Comparison of ENCODE assay signal across 1 cellular context in the genomic region with DNA sequence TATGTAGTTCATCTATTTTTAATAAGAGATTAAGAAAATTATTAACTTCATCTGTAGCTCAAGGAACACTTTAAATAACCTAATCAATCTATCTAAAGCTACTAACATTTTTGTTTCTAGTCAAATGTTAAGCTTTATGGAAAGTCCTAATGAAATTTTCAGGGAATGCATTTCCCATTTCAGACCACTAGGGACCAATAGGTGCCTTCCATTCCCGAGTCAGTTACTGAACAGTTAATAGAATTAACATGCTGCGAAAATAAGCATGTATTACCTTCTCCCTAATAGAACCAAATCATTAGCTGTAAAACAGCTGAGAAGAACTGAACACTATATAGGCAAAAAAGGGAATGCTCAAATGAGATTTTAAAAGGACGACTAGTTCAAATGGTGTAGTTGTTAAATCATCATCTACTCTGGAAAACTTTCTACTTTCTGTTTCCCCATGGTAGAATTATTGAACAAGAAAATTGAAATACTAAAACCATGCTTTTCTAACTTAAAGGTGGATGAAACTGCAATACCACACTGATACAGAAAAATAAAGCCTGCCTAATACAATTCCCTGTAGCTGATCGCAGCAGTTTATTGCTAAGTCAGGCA.
TF ChIP-seq lines count a peak whose summit lies in the region.

No MANE protein-coding gene starts in this region.

TF ChIP-seq in IMR-90, 13 proteins besides CTCF, POLR2A, EP300 and RAD21 (continued from another document):
- no peak for TF ChIP-seq RCOR1 (IDR thresholded peaks at IDR 0.05; ENCODE audit: insufficient replicate concordance, low read length)
- TF ChIP-seq NFE2L2 (IDR thresholded peaks at IDR 0.05; ENCODE audit: low read depth, low read length) = no peak
- TF ChIP-seq FOS (IDR thresholded peaks at IDR 0.05; ENCODE audit: low read depth, low read length) = no peak
- TF ChIP-seq CEBPB (IDR thresholded peaks at IDR 0.05; ENCODE audit: low read depth, low read length) = no peak
- TF ChIP-seq, protein P1, sequence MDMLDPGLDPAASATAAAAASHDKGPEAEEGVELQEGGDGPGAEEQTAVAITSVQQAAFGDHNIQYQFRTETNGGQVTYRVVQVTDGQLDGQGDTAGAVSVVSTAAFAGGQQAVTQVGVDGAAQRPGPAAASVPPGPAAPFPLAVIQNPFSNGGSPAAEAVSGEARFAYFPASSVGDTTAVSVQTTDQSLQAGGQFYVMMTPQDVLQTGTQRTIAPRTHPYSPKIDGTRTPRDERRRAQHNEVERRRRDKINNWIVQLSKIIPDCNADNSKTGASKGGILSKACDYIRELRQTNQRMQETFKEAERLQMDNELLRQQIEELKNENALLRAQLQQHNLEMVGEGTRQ (IDR thresholded peaks at IDR 0.05; ENCODE audit: low read depth, low read length) = no peak
- no peak for TF ChIP-seq SMC3 (IDR thresholded peaks at IDR 0.05; ENCODE audit: low read depth, low read length)
- no peak for TF ChIP-seq MAFK (IDR thresholded peaks at IDR 0.05; ENCODE audit: low read depth, low read length)
- no peak for TF ChIP-seq MAZ (IDR thresholded peaks at IDR 0.05; ENCODE audit: borderline replicate concordance, low read depth, low read length)
- TF ChIP-seq MXI1 (IDR thresholded peaks at IDR 0.05; ENCODE audit: borderline replicate concordance, low read depth, low read length) = no peak
